In the genomic region with DNA sequence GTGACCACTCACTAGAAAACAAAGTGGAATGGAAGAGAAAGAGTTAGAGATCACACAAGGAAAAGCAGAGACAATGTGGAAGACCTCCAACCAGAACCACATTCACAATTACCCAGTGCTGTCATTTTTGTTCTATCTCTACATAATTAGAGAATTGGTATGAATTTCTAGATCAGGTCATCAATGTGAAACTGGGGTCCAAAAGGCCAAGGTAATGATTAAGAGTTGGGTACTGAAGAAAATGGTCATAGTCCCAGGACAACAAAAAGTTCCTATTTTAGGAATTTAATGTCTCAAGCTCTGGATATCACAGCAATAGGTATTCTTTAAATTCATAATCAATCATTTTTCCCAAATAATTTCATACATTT, we compare ENCODE assay signal across 9 cellular contexts.
DNase-seq lines count a peak whose midpoint lies in the region; ATAC-seq, FAIRE-seq and TF ChIP-seq lines count a peak whose summit lies in the region.
"Had no signal": no experiment of that assay in that cellular context is flagged by ENCODE, and none has a peak within 500 bp of the region (broad histone marks: within the 10 kb centered on the region; RNA-seq: fewer than 3 reads in every experiment).

No MANE protein-coding gene starts in this region.

- intact Hi-C loops in activated CD4-positive, alpha-beta T cell treated with anti-CD3 and anti-CD28 coated beads, Interleukin-2, amount 10 ng/mL, durations not matched to agents 24 days and 14 days (cut with micrococcal nuclease): loop anchor here (1.0 to 10.0 kb wide), 5 partner anchors 25 to 645 kb away; no protein-coding TSS in a partner anchor
- intact Hi-C loops in HepG2 (cut with micrococcal nuclease; ENCODE audit: unreplicated experiment): no loop called here
- intact Hi-C loops in left colon (cut with DNase I, micrococcal nuclease): no loop called here

- peak; percentile 22; the same call in 2 of the 3 replicates for ATAC-seq in HepG2
- no peak for ATAC-seq in left colon
- ATAC-seq in esophagus mucosa: no peak

- TF ChIP-seq CTCF in HepG2 (CRISPR knock-in tag; IDR thresholded peaks at IDR 0.05) (no peak), suprapubic skin (IDR thresholded peaks at IDR 0.05) (no peak)

- FAIRE-seq in HepG2 (lab: Jason Lieb, UNC): no peak

- peak overlapping the region; percentile 33 for H3K4me3 Mint-ChIP-seq in activated CD4-positive, alpha-beta T cell treated with anti-CD3 and anti-CD28 coated beads, Interleukin-2, amount 10 ng/mL, durations not matched to agents 24 days and 14 days
- no peak overlapping the region for H3K4me3 Mint-ChIP-seq in activated naive CD8-positive, alpha-beta T cell

- no peak overlapping the region for H2AFZ ChIP-seq in HepG2 (ENCODE audit: low read length)

- no peak for TF ChIP-seq EP300 in HepG2 (IDR thresholded peaks at IDR 0.05; ENCODE audit: low read depth in 2 of 2, low read length in 2 of 2)
- TF ChIP-seq EP300 in HepG2 (CRISPR knock-in tag; IDR thresholded peaks at IDR 0.05; ENCODE audit: borderline replicate concordance): no peak
- TF ChIP-seq EP300 in suprapubic skin (IDR thresholded peaks at IDR 0.05): no peak

- CTCF ChIA-PET in HepG2 (lab: Yijun Ruan, JAX; ENCODE audit: low intra/inter-chr PET ratio, low total read pairs): no interaction called here

- peaks cover 28% of the 10 kb centered on the region for H3K36me3 Mint-ChIP-seq in activated CD4-positive, alpha-beta T cell treated with anti-CD3 and anti-CD28 coated beads, Interleukin-2, amount 10 ng/mL, durations not matched to agents 24 days and 14 days (ENCODE audit: low read depth)
- H3K36me3 Mint-ChIP-seq in activated naive CD8-positive, alpha-beta T cell: peaks cover 18% of the 10 kb centered on the region

- in situ Hi-C loops in HepG2 (cut with HindIII; ENCODE audit: extremely low pct_ligation_motif_present, low pct_unique_long_range_greater_than_20kb): no loop called here

- no peak for DNase-seq in activated CD4-positive, alpha-beta T cell treated with anti-CD3 and anti-CD28 coated beads, Interleukin-2, amount 10 ng/mL, durations not matched to agents 24 days and 14 days
- no peak for DNase-seq in activated CD4-positive, alpha-beta T cell treated with anti-CD3 and anti-CD28 coated beads, Interleukin-2, amount 50 U/mL, for 4 hours
- DNase-seq in HepG2 (ENCODE audit: low spot score): peak; percentile 35
- no peak for DNase-seq in suprapubic skin (ENCODE audit: low spot score in 2 of 2)
- DNase-seq in left colon: no peak
- DNase-seq in HCEC 1CT: no peak

- no peak for TF ChIP-seq RAD21 in HepG2 (CRISPR knock-in tag; IDR thresholded peaks at IDR 0.05)

- peak overlapping the region; percentile 43 for H3K27ac Mint-ChIP-seq in activated CD4-positive, alpha-beta T cell treated with anti-CD3 and anti-CD28 coated beads, Interleukin-2, amount 10 ng/mL, durations not matched to agents 24 days and 14 days
- H3K27ac Mint-ChIP-seq in activated naive CD8-positive, alpha-beta T cell: peak overlapping the region; percentile 72

- H3K4me3 ChIP-seq in HepG2 (replicated peaks in 1 of 3; ENCODE audit: insufficient read depth in 1 of 3, low read depth in 2 of 3, low read length in 3 of 3): peak overlapping the region in 1 of 3 experiments; percentile 13; a peak in 1 of 6 replicates
- H3K4me3 ChIP-seq in suprapubic skin: no peak overlapping the region
- H3K4me3 ChIP-seq: lung had no signal

- H3K9me3 ChIP-seq in HepG2 (ENCODE audit: low read length): no peaks in the 10 kb centered on the region
- no peaks in the 10 kb centered on the region for H3K9me3 ChIP-seq in suprapubic skin

- peak overlapping the region; percentile 50 for H3K4me2 ChIP-seq in HepG2 (ENCODE audit: low read depth, low read length)

- H3K27me3 Mint-ChIP-seq in activated CD4-positive, alpha-beta T cell treated with anti-CD3 and anti-CD28 coated beads, Interleukin-2, amount 10 ng/mL, durations not matched to agents 24 days and 14 days: no peaks in the 10 kb centered on the region
- no peaks in the 10 kb centered on the region for H3K27me3 Mint-ChIP-seq in activated naive CD8-positive, alpha-beta T cell

- H4K20me1 ChIP-seq in HepG2 (ENCODE audit: insufficient read depth, low read length): no peaks in the 10 kb centered on the region

- peaks cover 38% of the 10 kb centered on the region for H3K4me1 Mint-ChIP-seq in activated CD4-positive, alpha-beta T cell treated with anti-CD3 and anti-CD28 coated beads, Interleukin-2, amount 10 ng/mL, durations not matched to agents 24 days and 14 days
- peaks cover 37% of the 10 kb centered on the region for H3K4me1 Mint-ChIP-seq in activated naive CD8-positive, alpha-beta T cell (ENCODE audit: low read depth)

- peaks cover 0 to 3% of the 10 kb centered on the region in 2 experiments; a peak in 1 of 5 replicates for H3K36me3 ChIP-seq in HepG2 (replicated peaks in 1 of 2; ENCODE audit: control insufficient read depth in 1 of 2, insufficient read depth in 2 of 2, low read length in 2 of 2)
- no peaks in the 10 kb centered on the region for H3K36me3 ChIP-seq in suprapubic skin

- TSS peak; percentile 24 for BruUV-seq in HepG2 (replicated peaks; lab: Mats Ljungman, UMichigan)

- H3K4me1 ChIP-seq in HepG2 (ENCODE audit: insufficient read depth, low read length) (peaks cover 52% of the 10 kb centered on the region), suprapubic skin (peaks cover 15% of the 10 kb centered on the region)

- POLR2A ChIA-PET in HepG2 (lab: Yijun Ruan, JAX): interaction anchor here (0.9 to 1.7 kb wide), 3 partner anchors 15 to 154 kb away, joined by 3 to 4 read pairs (median 4); a partner anchor contains a TSS

- H3K27ac ChIP-seq in HepG2 (ENCODE audit: extremely low read length, insufficient read depth, low read length) (peak overlapping the region; percentile 84), suprapubic skin (peak overlapping the region; percentile 64)

- TF ChIP-seq POLR2A in HepG2 (IDR thresholded peaks at IDR 0.05; ENCODE audit: insufficient read depth in 1 of 2, low read depth in 2 of 2, low read length in 2 of 2) (no peak), suprapubic skin (IDR thresholded peaks at IDR 0.05) (no peak)

- H3K27me3 ChIP-seq in HepG2 (ENCODE audit: control insufficient read depth in 1 of 2, insufficient read depth in 2 of 2, low read length in 2 of 2) (no peaks in the 10 kb centered on the region), suprapubic skin (no peaks in the 10 kb centered on the region)

- peak overlapping the region; percentile 72 for H3K9ac ChIP-seq in HepG2 (ENCODE audit: insufficient read depth, low read depth, low read length)

- peaks cover 9% of the 10 kb centered on the region for H3K79me2 ChIP-seq in HepG2 (ENCODE audit: insufficient read depth, low read length)

- no peaks in the 10 kb centered on the region for H3K9me3 Mint-ChIP-seq in activated CD4-positive, alpha-beta T cell treated with anti-CD3 and anti-CD28 coated beads, Interleukin-2, amount 10 ng/mL, durations not matched to agents 24 days and 14 days
- no peaks in the 10 kb centered on the region for H3K9me3 Mint-ChIP-seq in activated naive CD8-positive, alpha-beta T cell (ENCODE audit: low read depth)

TF ChIP-seq in HepG2, 621 proteins besides CTCF, POLR2A, EP300 and RAD21 (continues in another document):
- TF ChIP-seq, protein P1, sequence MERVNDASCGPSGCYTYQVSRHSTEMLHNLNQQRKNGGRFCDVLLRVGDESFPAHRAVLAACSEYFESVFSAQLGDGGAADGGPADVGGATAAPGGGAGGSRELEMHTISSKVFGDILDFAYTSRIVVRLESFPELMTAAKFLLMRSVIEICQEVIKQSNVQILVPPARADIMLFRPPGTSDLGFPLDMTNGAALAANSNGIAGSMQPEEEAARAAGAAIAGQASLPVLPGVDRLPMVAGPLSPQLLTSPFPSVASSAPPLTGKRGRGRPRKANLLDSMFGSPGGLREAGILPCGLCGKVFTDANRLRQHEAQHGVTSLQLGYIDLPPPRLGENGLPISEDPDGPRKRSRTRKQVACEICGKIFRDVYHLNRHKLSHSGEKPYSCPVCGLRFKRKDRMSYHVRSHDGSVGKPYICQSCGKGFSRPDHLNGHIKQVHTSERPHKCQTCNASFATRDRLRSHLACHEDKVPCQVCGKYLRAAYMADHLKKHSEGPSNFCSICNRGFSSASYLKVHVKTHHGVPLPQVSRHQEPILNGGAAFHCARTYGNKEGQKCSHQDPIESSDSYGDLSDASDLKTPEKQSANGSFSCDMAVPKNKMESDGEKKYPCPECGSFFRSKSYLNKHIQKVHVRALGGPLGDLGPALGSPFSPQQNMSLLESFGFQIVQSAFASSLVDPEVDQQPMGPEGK (CRISPR knock-in tag; IDR thresholded peaks at IDR 0.05): no peak
- TF ChIP-seq ZC3H13 (CRISPR knock-in tag; IDR thresholded peaks at IDR 0.05) (no peak), NPAS2 (CRISPR knock-in tag; IDR thresholded peaks at IDR 0.05; ENCODE audit: borderline replicate concordance) (no peak), HNF4A (CRISPR knock-in tag; IDR thresholded peaks at IDR 0.05) (peak; percentile 30), KAT8 (CRISPR knock-in tag; IDR thresholded peaks at IDR 0.05) (no peak), SRSF9 (IDR thresholded peaks at IDR 0.05; ENCODE audit: borderline replicate concordance, insufficient read depth, low read depth, low read length, poor library complexity, severe bottlenecking) (no peak), KDM3A (CRISPR knock-in tag; IDR thresholded peaks at IDR 0.05; ENCODE audit: low read depth) (no peak), NCOR1 (IDR thresholded peaks at IDR 0.05; ENCODE audit: borderline replicate concordance, low read length) (peak; percentile 72; the same call in 1 of the 2 replicates)
- TF ChIP-seq, protein P2, sequence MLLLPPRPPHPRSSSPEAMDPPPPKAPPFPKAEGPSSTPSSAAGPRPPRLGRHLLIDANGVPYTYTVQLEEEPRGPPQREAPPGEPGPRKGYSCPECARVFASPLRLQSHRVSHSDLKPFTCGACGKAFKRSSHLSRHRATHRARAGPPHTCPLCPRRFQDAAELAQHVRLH (CRISPR knock-in tag; IDR thresholded peaks at IDR 0.05; ENCODE audit: borderline replicate concordance, low read depth): no peak
- TF ChIP-seq, protein P3, sequence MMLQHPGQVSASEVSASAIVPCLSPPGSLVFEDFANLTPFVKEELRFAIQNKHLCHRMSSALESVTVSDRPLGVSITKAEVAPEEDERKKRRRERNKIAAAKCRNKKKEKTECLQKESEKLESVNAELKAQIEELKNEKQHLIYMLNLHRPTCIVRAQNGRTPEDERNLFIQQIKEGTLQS (CRISPR knock-in tag; IDR thresholded peaks at IDR 0.05): no peak
- TF ChIP-seq, protein P4, sequence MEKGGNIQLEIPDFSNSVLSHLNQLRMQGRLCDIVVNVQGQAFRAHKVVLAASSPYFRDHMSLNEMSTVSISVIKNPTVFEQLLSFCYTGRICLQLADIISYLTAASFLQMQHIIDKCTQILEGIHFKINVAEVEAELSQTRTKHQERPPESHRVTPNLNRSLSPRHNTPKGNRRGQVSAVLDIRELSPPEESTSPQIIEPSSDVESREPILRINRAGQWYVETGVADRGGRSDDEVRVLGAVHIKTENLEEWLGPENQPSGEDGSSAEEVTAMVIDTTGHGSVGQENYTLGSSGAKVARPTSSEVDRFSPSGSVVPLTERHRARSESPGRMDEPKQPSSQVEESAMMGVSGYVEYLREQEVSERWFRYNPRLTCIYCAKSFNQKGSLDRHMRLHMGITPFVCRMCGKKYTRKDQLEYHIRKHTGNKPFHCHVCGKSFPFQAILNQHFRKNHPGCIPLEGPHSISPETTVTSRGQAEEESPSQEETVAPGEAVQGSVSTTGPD (CRISPR knock-in tag; IDR thresholded peaks at IDR 0.05): no peak
